In genomic region chr6:152605342-152605741, GRCh38 we compare ENCODE assay signal across 26 cellular contexts. TPM values are rescaled to one million over a fixed set of nuclear protein-coding genes. Genes with fewer than 3 reads are reported as not detected.
DNase-seq lines count a peak whose midpoint lies in the region; ATAC-seq, FAIRE-seq and TF ChIP-seq lines count a peak whose summit lies in the region.
"Had no signal": no experiment of that assay in that cellular context is flagged by ENCODE, and none has a peak within 500 bp of the region (broad histone marks: within the 10 kb centered on the region; RNA-seq: fewer than 3 reads in every experiment).

No MANE protein-coding gene starts in this region.

- intact Hi-C loops in natural killer cell (cut with micrococcal nuclease): no loop called here

- no peaks in the 10 kb centered on the region for H3K9me3 Mint-ChIP-seq in natural killer cell
- peaks cover under 1% of the 10 kb centered on the region for H3K9me3 Mint-ChIP-seq in natural killer cell treated with Interleukin-12 subunit alpha and Interleukin-12 subunit beta and Interleukin-15 and Interleukin-18, amount 100 ng/mL, for 72 hours
- H3K9me3 Mint-ChIP-seq: activated B cell treated with CpG ODN at 0.5 μM for 24 hours; activated naive CD8-positive, alpha-beta T cell treated with anti-CD3 and anti-CD28 coated beads for 36 hours; IgD-negative memory B cell had no signal

- H3K4me3 ChIP-seq in astrocyte of the spinal cord (ENCODE audit: low read depth, low read length): no peak overlapping the region
- H3K4me3 ChIP-seq in foreskin fibroblast (ENCODE audit: low read depth in 1 of 2, low read length in 2 of 2): no peak overlapping the region
- H3K4me3 ChIP-seq: HAP-1, psoas muscle had no signal

- in situ Hi-C loops in astrocyte of the spinal cord (cut with HindIII; ENCODE audit: low sequenced_read_pairs): no loop called here

- no peaks in the 10 kb centered on the region for H3K27me3 Mint-ChIP-seq in natural killer cell (ENCODE audit: low read depth in 2 of 2)
- no peaks in the 10 kb centered on the region for H3K27me3 Mint-ChIP-seq in natural killer cell treated with Interleukin-12 subunit alpha and Interleukin-12 subunit beta and Interleukin-15 and Interleukin-18, amount 100 ng/mL, for 72 hours
- H3K27me3 Mint-ChIP-seq: B cell, IgD-negative memory B cell had no signal

- no peak for TF ChIP-seq CTCF in natural killer cell (IDR thresholded peaks at IDR 0.05)
- no peak for TF ChIP-seq CTCF in astrocyte of the spinal cord (IDR thresholded peaks at IDR 0.05; ENCODE audit: low read depth, low read length)
- no peak for TF ChIP-seq CTCF in foreskin fibroblast (IDR thresholded peaks at IDR 0.05; ENCODE audit: low read depth, low read length)
- TF ChIP-seq CTCF in foreskin keratinocyte (conservative IDR thresholded peaks at IDR 0.05): no peak

- ATAC-seq in natural killer cell (no peak), GM19395 (IDR thresholded peaks at IDR 0.05; ENCODE audit: unreplicated experiment) (no peak), foreskin keratinocyte (no peak)
- ATAC-seq in natural killer cell treated with Interleukin-12 subunit alpha and Interleukin-12 subunit beta and Interleukin-15 and Interleukin-18, amount 100 ng/mL, for 72 hours: no peak
- ATAC-seq: psoas muscle had no signal

- H3K4me1 ChIP-seq in foreskin keratinocyte: no peaks in the 10 kb centered on the region
- H3K4me1 ChIP-seq: HAP-1, psoas muscle had no signal

- no peaks in the 10 kb centered on the region for H3K36me3 Mint-ChIP-seq in natural killer cell
- peaks cover 5% of the 10 kb centered on the region for H3K36me3 Mint-ChIP-seq in natural killer cell treated with Interleukin-12 subunit alpha and Interleukin-12 subunit beta and Interleukin-15 and Interleukin-18, amount 100 ng/mL, for 72 hours
- H3K36me3 Mint-ChIP-seq: activated naive CD8-positive, alpha-beta T cell treated with anti-CD3 and anti-CD28 coated beads for 36 hours; IgD-negative memory B cell had no signal

- no peak overlapping the region for H3K27ac ChIP-seq in foreskin keratinocyte
- H3K27ac ChIP-seq: psoas muscle had no signal

- no peak overlapping the region for H3K4me3 Mint-ChIP-seq in natural killer cell
- no peak overlapping the region for H3K4me3 Mint-ChIP-seq in natural killer cell treated with Interleukin-12 subunit alpha and Interleukin-12 subunit beta and Interleukin-15 and Interleukin-18, amount 100 ng/mL, for 72 hours
- H3K4me3 Mint-ChIP-seq: activated B cell treated with CpG ODN at 0.5 μM for 24 hours; activated naive CD8-positive, alpha-beta T cell treated with anti-CD3 and anti-CD28 coated beads for 36 hours; B cell; IgD-negative memory B cell had no signal

- no peak for FAIRE-seq in urothelium cell line (lab: Jason Lieb, UNC)
- FAIRE-seq: keratinocyte had no signal

- no peaks in the 10 kb centered on the region for H3K27me3 ChIP-seq in foreskin keratinocyte

- DNase-seq in natural killer cell (no peak), astrocyte of the spinal cord (ENCODE audit: low read depth, low spot score) (peak; percentile 11), foreskin fibroblast (peak; percentile 18 to 52), urothelium cell line (ENCODE audit: low spot score) (no peak), foreskin keratinocyte (no peak), SKM-1 (lab: John Stamatoyannopoulos, UW; ENCODE audit: unreplicated experiment) (no peak)
- DNase-seq in natural killer cell treated with Interleukin-12 subunit alpha and Interleukin-12 subunit beta and Interleukin-15 and Interleukin-18, amount 100 ng/mL, for 72 hours (ENCODE audit: low spot score): no peak
- DNase-seq: 8988T; activated B cell treated with CpG ODN at 0.5 μM for 24 hours; activated CD4-positive, alpha-beta T cell treated with anti-CD3 and anti-CD28 coated beads, Interleukin-2, amount 50 U/mL, for 4 hours; activated naive CD8-positive, alpha-beta T cell treated with anti-CD3 and anti-CD28 coated beads for 36 hours; DMS53; erythroblast; GDM1; mammary epithelial cell; NCI-H1105; NCI-H1930; NCI-H82; psoas muscle; stimulated activated CD8-positive, alpha-beta memory T cell treated with anti-CD3 and anti-CD28 coated beads, Interleukin-4, amount 100 ng/mL, for 48 hours; trophoblast cell had no signal

- peak overlapping the region; percentile 67 to 76 for H3K27ac Mint-ChIP-seq in natural killer cell
- no peak overlapping the region for H3K27ac Mint-ChIP-seq in natural killer cell treated with Interleukin-12 subunit alpha and Interleukin-12 subunit beta and Interleukin-15 and Interleukin-18, amount 100 ng/mL, for 72 hours
- H3K27ac Mint-ChIP-seq: activated B cell treated with CpG ODN at 0.5 μM for 24 hours, B cell, IgD-negative memory B cell had no signal

- peaks cover 50 to 57% of the 10 kb centered on the region in 2 donors for H3K4me1 Mint-ChIP-seq in natural killer cell
- H3K4me1 Mint-ChIP-seq in natural killer cell treated with Interleukin-12 subunit alpha and Interleukin-12 subunit beta and Interleukin-15 and Interleukin-18, amount 100 ng/mL, for 72 hours (ENCODE audit: low read depth in 2 of 2): peaks cover 24 to 36% of the 10 kb centered on the region in 2 donors
- H3K4me1 Mint-ChIP-seq: activated B cell treated with CpG ODN at 0.5 μM for 24 hours; activated naive CD8-positive, alpha-beta T cell treated with anti-CD3 and anti-CD28 coated beads for 36 hours; B cell had no signal

RNA-seq across cellular contexts. Expression of gene SYNE1, which starts 31.8 kb away (rescaled TPM):
- total RNA-seq in natural killer cell (100 to 1,000 TPM; 489 to 570 (median 498) TPM), foreskin keratinocyte (8.5 and 11.2 TPM in 2 replicates)
- total RNA-seq in natural killer cell treated with Interleukin-12 subunit alpha and Interleukin-12 subunit beta and Interleukin-15 and Interleukin-18, amount 100 ng/mL, for 72 hours: 10 to 100 TPM; 30.6 to 61.2 TPM
- 1.7 and 1.9 TPM in 2 replicates for polyA plus RNA-seq in foreskin keratinocyte

Comparison
In these comparisons a context has a peak if more than half of its experiments do, and no peak if none do; other contexts are left out.
1. H3K27ac Mint-ChIP-seq: peak in natural killer cell (2 of 2); none in natural killer cell treated with Interleukin-12 subunit alpha and Interleukin-12 subunit beta and Interleukin-15 and Interleukin-18, amount 100 ng/mL, for 72 hours (0 of 2).
2. RNA of gene SYNE1, which starts 31.8 kb away (total RNA-seq): 489 to 570 TPM in natural killer cell; 30.6 to 61.2 TPM in natural killer cell treated with Interleukin-12 subunit alpha and Interleukin-12 subunit beta and Interleukin-15 and Interleukin-18, amount 100 ng/mL, for 72 hours and 8.5 to 11.2 TPM in foreskin keratinocyte; every median in the first group is over 4 times any median in the second.
3. DNase-seq: peak in astrocyte of the spinal cord (single experiment) and foreskin fibroblast (2 of 2); none in natural killer cell (single experiment), natural killer cell treated with Interleukin-12 subunit alpha and Interleukin-12 subunit beta and Interleukin-15 and Interleukin-18, amount 100 ng/mL, for 72 hours (single experiment), urothelium cell line (single experiment), foreskin keratinocyte (0 of 2) and SKM-1 (single experiment).